In the genomic region with DNA sequence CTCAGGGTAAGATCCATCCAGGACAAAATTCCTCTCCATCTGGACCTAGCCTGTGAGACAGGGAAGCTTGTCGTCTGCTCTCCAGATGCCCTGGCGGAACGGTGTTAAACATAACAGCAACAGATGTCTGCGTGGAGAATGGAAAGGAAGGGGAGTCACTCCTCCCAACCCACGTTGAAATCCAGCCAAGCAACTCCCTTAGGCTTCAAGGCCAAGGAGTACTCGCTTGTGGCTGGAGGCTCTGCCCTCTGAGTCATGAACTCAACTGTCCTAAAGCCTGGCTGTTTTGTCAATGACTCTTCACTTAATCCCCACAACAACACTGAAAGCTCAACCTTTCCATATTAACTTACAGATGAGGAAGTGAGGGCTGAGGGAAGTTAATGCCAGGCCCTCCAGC, we compare ENCODE assay signal across 22 cellular contexts. TPM values are rescaled to one million over a fixed set of nuclear protein-coding genes. Genes with fewer than 3 reads are reported as not detected.
DNase-seq lines count a peak whose midpoint lies in the region; ATAC-seq and TF ChIP-seq lines count a peak whose summit lies in the region.
"Had no signal": no experiment of that assay in that cellular context is flagged by ENCODE, and none has a peak within 500 bp of the region (broad histone marks: within the 10 kb centered on the region; RNA-seq: fewer than 3 reads in every experiment).

No MANE protein-coding gene starts in this region.

- H3K27ac ChIP-seq in heart right ventricle (no peak overlapping the region), esophagus squamous epithelium (no peak overlapping the region)
- H3K27ac ChIP-seq: upper lobe of left lung had no signal

- no peaks in the 10 kb centered on the region for H3K36me3 ChIP-seq in heart right ventricle
- no peaks in the 10 kb centered on the region for H3K36me3 ChIP-seq in esophagus squamous epithelium
- H3K36me3 ChIP-seq: upper lobe of left lung had no signal

- H3K27me3 ChIP-seq in heart right ventricle (peaks cover 0 to 11% (median 0%) of the 10 kb centered on the region in 7 donors), esophagus squamous epithelium (peaks cover 0 to 22% (median 0%) of the 10 kb centered on the region in 4 donors)
- H3K27me3 ChIP-seq: upper lobe of left lung had no signal

- ATAC-seq in heart right ventricle = peak in 6 of 8 donors; percentile 37 to 79 (median 65)
- ATAC-seq in Right ventricle myocardium superior (ENCODE audit: poor library complexity) = no peak
- ATAC-seq: activated T-cell treated with anti-CD3 and anti-CD28 coated beads, Interleukin-2, amount 50 U/mL, for 72 hours; SK-N-SH treated with all-trans-retinoic acid at 6 μM for 48 hours had no signal

- H3K4me3 ChIP-seq in heart right ventricle (no peak overlapping the region), esophagus squamous epithelium (no peak overlapping the region)
- H3K4me3 ChIP-seq: lung, upper lobe of left lung had no signal

- H3K9me3 ChIP-seq in heart right ventricle (peaks cover 0 to 2% (median 0%) of the 10 kb centered on the region in 11 donors), esophagus squamous epithelium (no peaks in the 10 kb centered on the region)
- H3K9me3 ChIP-seq: upper lobe of left lung had no signal

- H3K4me1 ChIP-seq in heart right ventricle (peaks cover 0 to 7% (median 0%) of the 10 kb centered on the region in 9 donors), esophagus squamous epithelium (no peaks in the 10 kb centered on the region)
- H3K4me1 ChIP-seq: upper lobe of left lung had no signal

- intact Hi-C loops in heart right ventricle (cut with DNase I) (no loop called here), Right ventricle myocardium superior (cut with DNase I) (no loop called here), posterior cingulate gyrus (cut with DNase I) (no loop called here), esophagus squamous epithelium (cut with DNase I) (no loop called here)

- TF ChIP-seq CTCF in heart right ventricle (IDR thresholded peaks at IDR 0.05) = no peak
- TF ChIP-seq CTCF in esophagus squamous epithelium (IDR thresholded peaks at IDR 0.05) = no peak

- no peak for TF ChIP-seq POLR2A in esophagus squamous epithelium (IDR thresholded peaks at IDR 0.05)

- peak in 1 of 2 donors; percentile 14 for DNase-seq in heart right ventricle
- no peak for DNase-seq in Right ventricle myocardium superior
- peak; percentile 37 to 84 for DNase-seq in NCI-H524 (lab: John Stamatoyannopoulos, UW)
- peak; percentile 16 for DNase-seq in fibroblast of the conjunctiva (ENCODE audit: low read depth)
- no peak for DNase-seq in NOMO-1 treated with DMSO at 0.1 percent for 48 hours (lab: John Stamatoyannopoulos, UW; ENCODE audit: unreplicated experiment)
- DNase-seq in posterior cingulate gyrus = no peak
- no peak for DNase-seq in NCI-H2107 treated with DMSO at 0.1 percent for 48 hours (lab: John Stamatoyannopoulos, UW; ENCODE audit: unreplicated experiment)
- no peak for DNase-seq in esophagus squamous epithelium (lab: John Stamatoyannopoulos, UW)
- DNase-seq: activated CD4-positive, alpha-beta memory T cell treated with anti-CD3 and anti-CD28 coated beads, Interleukin-2, amount 10 ng/mL, durations not matched to agents 7 days and 5 days; activated naive CD8-positive, alpha-beta T cell treated with anti-CD3 and anti-CD28 coated beads, Interleukin-2, amount 10 ng/mL, durations not matched to agents 7 days and 5 days; activated T-cell treated with anti-CD3 and anti-CD28 coated beads, Interleukin-2, amount 50 U/mL, for 72 hours; CD8-positive, alpha-beta memory T cell; effector memory CD4-positive, alpha-beta T cell; H9; NCI-H187 treated with DMSO at 0.1 percent for 48 hours; NCI-H526 treated with DMSO at 0.1 percent for 48 hours; stimulated activated naive CD4-positive, alpha-beta T cell treated with Interleukin-2 at 50 U/mL for 16 hours; upper lobe of left lung had no signal

- 41 to 50% methylated on average over 6 of the region's 6 CpGs for WGBS in heart right ventricle, 2 donors
- WGBS in esophagus squamous epithelium, 2 donors = 35 to 41% methylated on average over 4 to 6 of the region's 6 CpGs

RNA-seq across cellular contexts. Expression of a gene that starts 42.2 kb away (rescaled TPM):
- total RNA-seq in heart right ventricle = 10 to 100 TPM in 2 of 10 donors, 1 to 10 TPM in 7, under 1 TPM in 1; 0.85 to 16.1 (median 5.1) TPM
- polyA plus RNA-seq in heart right ventricle = 10 to 100 TPM in 1 of 2 donors, 1 to 10 TPM in 1; 8.0 to 22.1 TPM
- 7.0 TPM for total RNA-seq in Right ventricle myocardium superior
- 1 to 10 TPM in 3 of 4 donors, under 1 TPM in 1; 0.31 to 4.6 (median 2.7) TPM for total RNA-seq in esophagus squamous epithelium
- total RNA-seq: A673; activated naive CD8-positive, alpha-beta T cell treated with anti-CD3 and anti-CD28 coated beads, Interleukin-2, amount 10 ng/mL, durations not matched to agents 7 days and 5 days; activated T-cell treated with anti-CD3 and anti-CD28 coated beads, Interleukin-2, amount 50 U/mL, for 72 hours; CD8-positive, alpha-beta memory T cell; H9; progenitor cell of endocrine pancreas had no signal

Comparison
In these comparisons a context has a peak if more than half of its experiments do, and no peak if none do; other contexts are left out.
1. DNase-seq: peak in NCI-H524 (2 of 2) and fibroblast of the conjunctiva (single experiment); none in Right ventricle myocardium superior (single experiment), NOMO-1 treated with DMSO at 0.1 percent for 48 hours (single experiment), posterior cingulate gyrus (0 of 10), NCI-H2107 treated with DMSO at 0.1 percent for 48 hours (single experiment) and esophagus squamous epithelium (single experiment).